10 cellular contexts compared by ENCODE assay signal in the genomic region with DNA sequence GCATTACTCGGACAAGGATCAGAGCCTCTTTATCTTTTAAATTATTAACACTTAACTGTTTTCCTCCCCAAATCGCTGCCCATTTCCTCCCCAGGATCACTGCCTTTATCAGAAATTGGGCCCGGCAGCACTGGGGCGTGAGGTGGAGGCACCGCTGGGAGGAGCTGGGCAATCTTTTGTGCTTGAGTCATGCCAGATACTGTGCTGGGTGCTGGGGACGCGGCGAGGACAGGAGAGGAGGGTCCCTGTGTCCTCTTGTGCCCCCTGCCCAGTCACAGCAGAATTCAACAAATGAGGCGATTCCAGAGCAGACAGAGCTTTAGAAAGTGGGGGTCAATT.
DNase-seq lines count a peak whose midpoint lies in the region; ATAC-seq and TF ChIP-seq lines count a peak whose summit lies in the region.
"Had no signal": no experiment of that assay in that cellular context is flagged by ENCODE, and none has a peak within 500 bp of the region (broad histone marks: within the 10 kb centered on the region; RNA-seq: fewer than 3 reads in every experiment).

No MANE protein-coding gene starts in this region.

- intact Hi-C loops in activated CD4-positive, alpha-beta T cell treated with anti-CD3 and anti-CD28 coated beads for 36 hours (cut with DNase I, micrococcal nuclease) = no loop called here
- intact Hi-C loops in thyroid gland (cut with DNase I) = no loop called here

- H3K9me3 Mint-ChIP-seq in activated CD4-positive, alpha-beta T cell treated with anti-CD3 and anti-CD28 coated beads for 36 hours (ENCODE audit: low read depth) = no peaks in the 10 kb centered on the region
- H3K9me3 Mint-ChIP-seq in brain = peaks cover 0 to 5% (median 0%) of the 10 kb centered on the region in 5 experiments

- H3K4me3 ChIP-seq in thyroid gland (replicated peaks in 1 of 3) = peak overlapping the region in 2 of 3 donors; percentile 48 to 70

- peak overlapping the region; percentile 57 for H3K4me3 Mint-ChIP-seq in activated CD4-positive, alpha-beta T cell treated with anti-CD3 and anti-CD28 coated beads for 36 hours
- peak overlapping the region; percentile 41 to 86 (median 71) for H3K4me3 Mint-ChIP-seq in brain

- H3K9me3 ChIP-seq in thyroid gland = no peaks in the 10 kb centered on the region
- H3K9me3 ChIP-seq: Caco-2 had no signal

- POLR2A ChIA-PET in activated CD4-positive, alpha-beta T cell treated with anti-CD3 and anti-CD28 coated beads for 36 hours (lab: Charles Lee) = no interaction called here

- no peak overlapping the region for H3K27ac Mint-ChIP-seq in activated CD4-positive, alpha-beta T cell treated with anti-CD3 and anti-CD28 coated beads for 36 hours
- H3K27ac Mint-ChIP-seq in brain = peak overlapping the region in 3 of 5 experiments; percentile 45 to 70 (median 69)

- no peak for TF ChIP-seq POLR2A in thyroid gland (IDR thresholded peaks at IDR 0.05)

- H3K4me1 ChIP-seq in thyroid gland = peaks cover 6 to 8% of the 10 kb centered on the region in 2 donors
- H3K4me1 ChIP-seq: Caco-2 had no signal

- TF ChIP-seq CTCF in brain (conservative IDR thresholded peaks at IDR 0.05) (no peak), thyroid gland (IDR thresholded peaks at IDR 0.05) (no peak), GM20000 (IDR thresholded peaks at IDR 0.05; ENCODE audit: extremely low read depth, missing control alignments) (no peak)

- DNase-seq in activated CD4-positive, alpha-beta T cell treated with anti-CD3 and anti-CD28 coated beads for 36 hours = no peak
- no peak for DNase-seq in activated CD4-positive, alpha-beta T cell treated with anti-CD3 and anti-CD28 coated beads, Interleukin-2, amount 50 U/mL, for 1 hour
- DNase-seq in left kidney (ENCODE audit: low read depth, low spot score) (peak; percentile 39), thyroid gland (peak; percentile 44 to 50), NCI-H226 (no peak), GM20000 (ENCODE audit: low spot score) (no peak)
- DNase-seq: Caco-2, NCI-H2029 treated with DMSO at 0.1 percent for 48 hours had no signal

- H3K4me1 Mint-ChIP-seq in activated CD4-positive, alpha-beta T cell treated with anti-CD3 and anti-CD28 coated beads for 36 hours = no peaks in the 10 kb centered on the region
- peaks cover 31% of the 10 kb centered on the region for H3K4me1 Mint-ChIP-seq in brain

- H3K27me3 ChIP-seq in thyroid gland = no peaks in the 10 kb centered on the region

- peak overlapping the region; percentile 87 to 93 (median 90) for H3K27ac ChIP-seq in thyroid gland

- WGBS in thyroid gland, 2 donors = 23 to 28% methylated on average over 8 to 9 of the region's 9 CpGs

- CTCF ChIA-PET in activated CD4-positive, alpha-beta T cell treated with anti-CD3 and anti-CD28 coated beads for 36 hours (lab: Charles Lee) = interaction anchor here (0.6 kb wide), 1 partner anchor 164 kb away, joined by 3 read pairs; no protein-coding TSS in a partner anchor

- no peaks in the 10 kb centered on the region for H3K36me3 Mint-ChIP-seq in activated CD4-positive, alpha-beta T cell treated with anti-CD3 and anti-CD28 coated beads for 36 hours (ENCODE audit: low read depth)
- H3K36me3 Mint-ChIP-seq in brain = no peaks in the 10 kb centered on the region

- no peak for ATAC-seq in activated CD4-positive, alpha-beta T cell treated with anti-CD3 and anti-CD28 coated beads for 36 hours
- ATAC-seq in GM21526 (IDR thresholded peaks at IDR 0.05; ENCODE audit: low FRiP score, unreplicated experiment) = no peak

- H3K36me3 ChIP-seq in thyroid gland = no peaks in the 10 kb centered on the region

- H3K27me3 Mint-ChIP-seq in activated CD4-positive, alpha-beta T cell treated with anti-CD3 and anti-CD28 coated beads for 36 hours = peaks cover 20% of the 10 kb centered on the region
- H3K27me3 Mint-ChIP-seq in brain = no peaks in the 10 kb centered on the region

Comparison
In these comparisons a context has a peak if more than half of its experiments do, and no peak if none do; other contexts are left out.
1. DNase-seq: peak in left kidney (single experiment) and thyroid gland (2 of 2); none in activated CD4-positive, alpha-beta T cell treated with anti-CD3 and anti-CD28 coated beads for 36 hours (single experiment), activated CD4-positive, alpha-beta T cell treated with anti-CD3 and anti-CD28 coated beads, Interleukin-2, amount 50 U/mL, for 1 hour (single experiment), NCI-H226 (single experiment) and GM20000 (single experiment).